1 cellular context compared by ENCODE assay signal in the genomic region with DNA sequence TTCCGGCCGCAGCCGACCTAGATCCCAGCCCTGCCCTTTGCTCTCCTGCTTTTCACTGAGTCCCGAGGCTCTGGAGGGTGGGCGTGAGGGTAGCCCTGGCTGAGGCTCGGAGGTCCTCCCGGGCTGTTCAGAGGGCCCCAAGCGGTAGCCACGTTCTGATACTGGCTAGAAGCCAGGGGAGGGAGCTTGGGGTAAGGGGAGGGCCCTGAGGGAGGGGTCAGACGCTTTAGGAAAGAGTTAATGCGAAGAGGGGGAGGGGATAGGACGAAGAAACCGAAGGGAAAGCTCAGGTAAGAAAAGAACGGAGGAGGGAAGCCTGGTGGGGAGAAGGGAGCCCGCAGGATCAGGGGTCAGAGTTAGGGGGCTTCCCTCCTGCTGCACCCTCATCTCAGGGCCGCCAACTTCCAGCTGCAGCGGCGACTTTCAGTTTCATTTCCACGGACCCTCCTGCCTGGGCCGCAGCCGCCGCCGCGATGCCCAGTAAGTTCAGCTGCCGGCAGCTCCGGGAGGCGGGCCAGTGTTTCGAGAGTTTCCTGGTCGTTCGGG.
TF ChIP-seq lines count a peak whose summit lies in the region.

TSS of gene MOV10 (plus strand) at position 220 of the 546 bp plus-strand sequence. CDS start at position 474, 254 bp downstream.

TF ChIP-seq in K562, 482 proteins besides CTCF, POLR2A, EP300 and RAD21 (continued from another document and continues in another):
- TF ChIP-seq, protein P1, sequence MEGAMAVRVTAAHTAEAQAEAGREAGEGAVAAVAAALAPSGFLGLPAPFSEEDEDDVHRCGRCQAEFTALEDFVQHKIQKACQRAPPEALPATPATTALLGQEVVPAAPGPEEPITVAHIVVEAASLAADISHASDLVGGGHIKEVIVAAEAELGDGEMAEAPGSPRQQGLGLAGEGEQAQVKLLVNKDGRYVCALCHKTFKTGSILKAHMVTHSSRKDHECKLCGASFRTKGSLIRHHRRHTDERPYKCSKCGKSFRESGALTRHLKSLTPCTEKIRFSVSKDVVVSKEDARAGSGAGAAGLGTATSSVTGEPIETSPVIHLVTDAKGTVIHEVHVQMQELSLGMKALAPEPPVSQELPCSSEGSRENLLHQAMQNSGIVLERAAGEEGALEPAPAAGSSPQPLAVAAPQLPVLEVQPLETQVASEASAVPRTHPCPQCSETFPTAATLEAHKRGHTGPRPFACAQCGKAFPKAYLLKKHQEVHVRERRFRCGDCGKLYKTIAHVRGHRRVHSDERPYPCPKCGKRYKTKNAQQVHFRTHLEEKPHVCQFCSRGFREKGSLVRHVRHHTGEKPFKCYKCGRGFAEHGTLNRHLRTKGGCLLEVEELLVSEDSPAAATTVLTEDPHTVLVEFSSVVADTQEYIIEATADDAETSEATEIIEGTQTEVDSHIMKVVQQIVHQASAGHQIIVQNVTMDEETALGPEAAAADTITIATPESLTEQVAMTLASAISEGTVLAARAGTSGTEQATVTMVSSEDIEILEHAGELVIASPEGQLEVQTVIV (CRISPR knock-in tag; IDR thresholded peaks at IDR 0.05; ENCODE audit: borderline replicate concordance) = no peak
- TF ChIP-seq, protein P2, sequence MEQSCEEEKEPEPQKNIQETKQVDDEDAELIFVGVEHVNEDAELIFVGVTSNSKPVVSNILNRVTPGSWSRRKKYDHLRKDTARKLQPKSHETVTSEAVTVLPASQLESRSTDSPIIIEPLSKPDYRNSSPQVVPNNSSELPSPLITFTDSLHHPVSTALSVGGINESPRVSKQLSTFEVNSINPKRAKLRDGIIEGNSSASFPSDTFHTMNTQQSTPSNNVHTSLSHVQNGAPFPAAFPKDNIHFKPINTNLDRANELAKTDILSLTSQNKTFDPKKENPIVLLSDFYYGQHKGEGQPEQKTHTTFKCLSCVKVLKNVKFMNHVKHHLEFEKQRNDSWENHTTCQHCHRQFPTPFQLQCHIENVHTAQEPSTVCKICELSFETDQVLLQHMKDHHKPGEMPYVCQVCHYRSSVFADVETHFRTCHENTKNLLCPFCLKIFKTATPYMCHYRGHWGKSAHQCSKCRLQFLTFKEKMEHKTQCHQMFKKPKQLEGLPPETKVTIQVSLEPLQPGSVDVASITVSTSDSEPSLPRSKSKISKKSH (CRISPR knock-in tag; IDR thresholded peaks at IDR 0.05) = peak; percentile 71; the same call in 1 of the 2 replicates
- TF ChIP-seq NFXL1 (CRISPR knock-in tag; IDR thresholded peaks at IDR 0.05) = no peak
- no peak; the same call in 1 of the 2 replicates for TF ChIP-seq KHSRP (IDR thresholded peaks at IDR 0.05)
- TF ChIP-seq, protein P3, sequence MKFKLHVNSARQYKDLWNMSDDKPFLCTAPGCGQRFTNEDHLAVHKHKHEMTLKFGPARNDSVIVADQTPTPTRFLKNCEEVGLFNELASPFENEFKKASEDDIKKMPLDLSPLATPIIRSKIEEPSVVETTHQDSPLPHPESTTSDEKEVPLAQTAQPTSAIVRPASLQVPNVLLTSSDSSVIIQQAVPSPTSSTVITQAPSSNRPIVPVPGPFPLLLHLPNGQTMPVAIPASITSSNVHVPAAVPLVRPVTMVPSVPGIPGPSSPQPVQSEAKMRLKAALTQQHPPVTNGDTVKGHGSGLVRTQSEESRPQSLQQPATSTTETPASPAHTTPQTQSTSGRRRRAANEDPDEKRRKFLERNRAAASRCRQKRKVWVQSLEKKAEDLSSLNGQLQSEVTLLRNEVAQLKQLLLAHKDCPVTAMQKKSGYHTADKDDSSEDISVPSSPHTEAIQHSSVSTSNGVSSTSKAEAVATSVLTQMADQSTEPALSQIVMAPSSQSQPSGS (CRISPR knock-in tag; IDR thresholded peaks at IDR 0.05) = no peak
- TF ChIP-seq L3MBTL2 (IDR thresholded peaks at IDR 0.05) = no peak
- no peak for TF ChIP-seq ILF3 (IDR thresholded peaks at IDR 0.05; ENCODE audit: borderline replicate concordance)
- peak; percentile 58; the same call in 1 of the 2 replicates for TF ChIP-seq ZBED1 (IDR thresholded peaks at IDR 0.05)
- TF ChIP-seq KDM4B (IDR thresholded peaks at IDR 0.05; ENCODE audit: borderline replicate concordance in 2 of 2, low read depth in 1 of 2) = 0 out of 4 replicates have a peak, but pooled peaks of 1 of the 2 experiments have one; percentile 38
- TF ChIP-seq MXI1 (IDR thresholded peaks at IDR 0.05; ENCODE audit: low read depth, low read length) = no peak
- TF ChIP-seq, protein P4, sequence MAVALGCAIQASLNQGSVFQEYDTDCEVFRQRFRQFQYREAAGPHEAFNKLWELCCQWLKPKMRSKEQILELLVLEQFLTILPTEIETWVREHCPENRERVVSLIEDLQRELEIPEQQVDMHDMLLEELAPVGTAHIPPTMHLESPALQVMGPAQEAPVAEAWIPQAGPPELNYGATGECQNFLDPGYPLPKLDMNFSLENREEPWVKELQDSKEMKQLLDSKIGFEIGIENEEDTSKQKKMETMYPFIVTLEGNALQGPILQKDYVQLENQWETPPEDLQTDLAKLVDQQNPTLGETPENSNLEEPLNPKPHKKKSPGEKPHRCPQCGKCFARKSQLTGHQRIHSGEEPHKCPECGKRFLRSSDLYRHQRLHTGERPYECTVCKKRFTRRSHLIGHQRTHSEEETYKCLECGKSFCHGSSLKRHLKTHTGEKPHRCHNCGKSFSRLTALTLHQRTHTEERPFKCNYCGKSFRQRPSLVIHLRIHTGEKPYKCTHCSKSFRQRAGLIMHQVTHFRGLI (CRISPR knock-in tag; IDR thresholded peaks at IDR 0.05) = 0 out of 2 replicates have a peak, but pooled peaks have one; percentile 9
- no peak for TF ChIP-seq HMGXB4 (CRISPR knock-in tag; IDR thresholded peaks at IDR 0.05)
- TF ChIP-seq TEAD1 (CRISPR knock-in tag; IDR thresholded peaks at IDR 0.05) = no peak
- TF ChIP-seq IRF2 (CRISPR knock-in tag; IDR thresholded peaks at IDR 0.05) = peak; percentile 96
- TF ChIP-seq ZBTB8A (IDR thresholded peaks at IDR 0.05; ENCODE audit: partially characterized antibody) = no peak
- peak; percentile 81 for TF ChIP-seq NKRF (IDR thresholded peaks at IDR 0.05; ENCODE audit: borderline replicate concordance)
- no peak; the same call in 1 of the 2 replicates for TF ChIP-seq PATZ1 (CRISPR knock-in tag; IDR thresholded peaks at IDR 0.05; ENCODE audit: borderline replicate concordance)
- TF ChIP-seq NR2C1 (IDR thresholded peaks at IDR 0.05) = no peak
- no peak for TF ChIP-seq NR2C1 (tag; IDR thresholded peaks at IDR 0.05)
- TF ChIP-seq, protein P5, sequence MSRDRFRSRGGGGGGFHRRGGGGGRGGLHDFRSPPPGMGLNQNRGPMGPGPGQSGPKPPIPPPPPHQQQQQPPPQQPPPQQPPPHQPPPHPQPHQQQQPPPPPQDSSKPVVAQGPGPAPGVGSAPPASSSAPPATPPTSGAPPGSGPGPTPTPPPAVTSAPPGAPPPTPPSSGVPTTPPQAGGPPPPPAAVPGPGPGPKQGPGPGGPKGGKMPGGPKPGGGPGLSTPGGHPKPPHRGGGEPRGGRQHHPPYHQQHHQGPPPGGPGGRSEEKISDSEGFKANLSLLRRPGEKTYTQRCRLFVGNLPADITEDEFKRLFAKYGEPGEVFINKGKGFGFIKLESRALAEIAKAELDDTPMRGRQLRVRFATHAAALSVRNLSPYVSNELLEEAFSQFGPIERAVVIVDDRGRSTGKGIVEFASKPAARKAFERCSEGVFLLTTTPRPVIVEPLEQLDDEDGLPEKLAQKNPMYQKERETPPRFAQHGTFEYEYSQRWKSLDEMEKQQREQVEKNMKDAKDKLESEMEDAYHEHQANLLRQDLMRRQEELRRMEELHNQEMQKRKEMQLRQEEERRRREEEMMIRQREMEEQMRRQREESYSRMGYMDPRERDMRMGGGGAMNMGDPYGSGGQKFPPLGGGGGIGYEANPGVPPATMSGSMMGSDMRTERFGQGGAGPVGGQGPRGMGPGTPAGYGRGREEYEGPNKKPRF (IDR thresholded peaks at IDR 0.05; ENCODE audit: low read depth, low read length) = no peak
- no peak for TF ChIP-seq RBFOX2 (IDR thresholded peaks at IDR 0.05; ENCODE audit: low read depth, low read length)
- TF ChIP-seq SMAD1 (IDR thresholded peaks at IDR 0.05; ENCODE audit: low read depth, low read length, partially characterized antibody) = peak; percentile 78
- TF ChIP-seq NCOA6 (IDR thresholded peaks at IDR 0.05) = no peak
- TF ChIP-seq SETDB1 (IDR thresholded peaks at IDR 0.05; ENCODE audit: low read length) = no peak
- peak; percentile 57; the same call in 1 of the 2 replicates for TF ChIP-seq CC2D1A (IDR thresholded peaks at IDR 0.05)
- no peak for TF ChIP-seq ZNF24 (IDR thresholded peaks at IDR 0.05)
- no peak for TF ChIP-seq ZSCAN29 (IDR thresholded peaks at IDR 0.05)
- TF ChIP-seq ZNF764 (CRISPR knock-in tag; IDR thresholded peaks at IDR 0.05; ENCODE audit: low read depth) = peak; percentile 64; the same call in 1 of the 2 replicates
- TF ChIP-seq MTA3 (IDR thresholded peaks at IDR 0.05; ENCODE audit: borderline replicate concordance) = no peak; the same call in 1 of the 2 replicates
- no peak for TF ChIP-seq NFE2 (IDR thresholded peaks at IDR 0.05; ENCODE audit: low read depth)
- TF ChIP-seq YY1 (IDR thresholded peaks at IDR 0.05; ENCODE audit: borderline replicate concordance in 1 of 3, control insufficient read depth in 1 of 3, extremely low read depth in 1 of 3, insufficient read depth in 3 of 3, insufficient read length in 1 of 3, insufficient replicate concordance in 2 of 3, low read depth in 1 of 3, low read length in 2 of 3) = no peak
- no peak for TF ChIP-seq ADNP (tag; IDR thresholded peaks at IDR 0.05)
- TF ChIP-seq HDAC2 (IDR thresholded peaks at IDR 0.05) = peak; percentile 65
- TF ChIP-seq POLR3A (IDR thresholded peaks at IDR 0.05; ENCODE audit: borderline replicate concordance, extremely low read depth, insufficient read depth, insufficient read length) = no peak
- TF ChIP-seq DPF2 (IDR thresholded peaks at IDR 0.05) = peak; percentile 64
- TF ChIP-seq CREB1 (IDR thresholded peaks at IDR 0.05) = no peak
- TF ChIP-seq CREB1 (CRISPR knock-in tag; IDR thresholded peaks at IDR 0.05) = no peak
- TF ChIP-seq, protein P6, sequence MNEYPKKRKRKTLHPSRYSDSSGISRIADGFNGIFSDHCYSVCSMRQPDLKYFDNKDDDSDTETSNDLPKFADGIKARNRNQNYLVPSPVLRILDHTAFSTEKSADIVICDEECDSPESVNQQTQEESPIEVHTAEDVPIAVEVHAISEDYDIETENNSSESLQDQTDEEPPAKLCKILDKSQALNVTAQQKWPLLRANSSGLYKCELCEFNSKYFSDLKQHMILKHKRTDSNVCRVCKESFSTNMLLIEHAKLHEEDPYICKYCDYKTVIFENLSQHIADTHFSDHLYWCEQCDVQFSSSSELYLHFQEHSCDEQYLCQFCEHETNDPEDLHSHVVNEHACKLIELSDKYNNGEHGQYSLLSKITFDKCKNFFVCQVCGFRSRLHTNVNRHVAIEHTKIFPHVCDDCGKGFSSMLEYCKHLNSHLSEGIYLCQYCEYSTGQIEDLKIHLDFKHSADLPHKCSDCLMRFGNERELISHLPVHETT (CRISPR knock-in tag; conservative IDR thresholded peaks at IDR 0.05 in 1 of 2, IDR thresholded peaks at IDR 0.05 in 1 of 2) = no peak
- TF ChIP-seq PYGO2 (tag; IDR thresholded peaks at IDR 0.05) = no peak
- TF ChIP-seq ZBTB2 (IDR thresholded peaks at IDR 0.05) = peak; percentile 34; the same call in 1 of the 2 replicates
